1 cellular context compared by ENCODE assay signal in the genomic region with DNA sequence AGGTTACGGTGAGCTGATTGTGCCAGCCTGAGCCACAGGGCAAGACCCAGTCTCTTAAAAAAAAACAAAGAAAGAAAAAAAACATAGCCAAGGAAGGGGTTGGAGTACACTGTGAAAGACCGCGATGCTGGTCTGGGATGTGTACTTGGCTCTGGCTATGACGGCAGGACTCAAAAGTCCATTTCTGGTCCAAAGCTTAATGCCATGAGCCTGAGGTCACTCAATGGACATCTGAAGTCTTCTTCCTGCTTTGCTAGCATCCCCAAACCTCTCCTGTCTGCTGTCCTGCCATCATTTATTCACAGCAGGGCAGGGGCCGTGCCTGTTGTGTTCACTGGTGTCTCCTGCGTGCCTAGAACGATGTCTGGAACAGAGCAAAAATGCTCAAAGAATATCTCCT.
TF ChIP-seq lines count a peak whose summit lies in the region.

No MANE protein-coding gene starts in this region.

TF ChIP-seq in HEK293, 187 proteins besides CTCF, POLR2A, EP300 and RAD21 (continued from another document):
- TF ChIP-seq, protein P1, sequence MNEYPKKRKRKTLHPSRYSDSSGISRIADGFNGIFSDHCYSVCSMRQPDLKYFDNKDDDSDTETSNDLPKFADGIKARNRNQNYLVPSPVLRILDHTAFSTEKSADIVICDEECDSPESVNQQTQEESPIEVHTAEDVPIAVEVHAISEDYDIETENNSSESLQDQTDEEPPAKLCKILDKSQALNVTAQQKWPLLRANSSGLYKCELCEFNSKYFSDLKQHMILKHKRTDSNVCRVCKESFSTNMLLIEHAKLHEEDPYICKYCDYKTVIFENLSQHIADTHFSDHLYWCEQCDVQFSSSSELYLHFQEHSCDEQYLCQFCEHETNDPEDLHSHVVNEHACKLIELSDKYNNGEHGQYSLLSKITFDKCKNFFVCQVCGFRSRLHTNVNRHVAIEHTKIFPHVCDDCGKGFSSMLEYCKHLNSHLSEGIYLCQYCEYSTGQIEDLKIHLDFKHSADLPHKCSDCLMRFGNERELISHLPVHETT (tag by site-specific recombination; IDR thresholded peaks at IDR 0.05): no peak
- TF ChIP-seq ZEB2 (tag by site-specific recombination; IDR thresholded peaks at IDR 0.05) (no peak), ZBTB48 (tag by site-specific recombination; IDR thresholded peaks at IDR 0.05) (no peak), HOXA7 (CRISPR knock-in tag; IDR thresholded peaks at IDR 0.05; ENCODE audit: borderline replicate concordance) (no peak), GLI2 (tag by site-specific recombination; IDR thresholded peaks at IDR 0.05; ENCODE audit: borderline replicate concordance, low read depth) (no peak), ZSCAN16 (tag by site-specific recombination; IDR thresholded peaks at IDR 0.05) (no peak)
- TF ChIP-seq, protein P2, sequence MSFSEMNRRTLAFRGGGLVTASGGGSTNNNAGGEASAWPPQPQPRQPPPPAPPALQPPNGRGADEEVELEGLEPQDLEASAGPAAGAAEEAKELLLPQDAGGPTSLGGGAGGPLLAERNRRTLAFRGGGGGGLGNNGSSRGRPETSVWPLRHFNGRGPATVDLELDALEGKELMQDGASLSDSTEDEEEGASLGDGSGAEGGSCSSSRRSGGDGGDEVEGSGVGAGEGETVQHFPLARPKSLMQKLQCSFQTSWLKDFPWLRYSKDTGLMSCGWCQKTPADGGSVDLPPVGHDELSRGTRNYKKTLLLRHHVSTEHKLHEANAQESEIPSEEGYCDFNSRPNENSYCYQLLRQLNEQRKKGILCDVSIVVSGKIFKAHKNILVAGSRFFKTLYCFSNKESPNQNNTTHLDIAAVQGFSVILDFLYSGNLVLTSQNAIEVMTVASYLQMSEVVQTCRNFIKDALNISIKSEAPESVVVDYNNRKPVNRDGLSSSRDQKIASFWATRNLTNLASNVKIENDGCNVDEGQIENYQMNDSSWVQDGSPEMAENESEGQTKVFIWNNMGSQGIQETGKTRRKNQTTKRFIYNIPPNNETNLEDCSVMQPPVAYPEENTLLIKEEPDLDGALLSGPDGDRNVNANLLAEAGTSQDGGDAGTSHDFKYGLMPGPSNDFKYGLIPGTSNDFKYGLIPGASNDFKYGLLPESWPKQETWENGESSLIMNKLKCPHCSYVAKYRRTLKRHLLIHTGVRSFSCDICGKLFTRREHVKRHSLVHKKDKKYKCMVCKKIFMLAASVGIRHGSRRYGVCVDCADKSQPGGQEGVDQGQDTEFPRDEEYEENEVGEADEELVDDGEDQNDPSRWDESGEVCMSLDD (tag by site-specific recombination; IDR thresholded peaks at IDR 0.05): no peak
- TF ChIP-seq, protein P3, sequence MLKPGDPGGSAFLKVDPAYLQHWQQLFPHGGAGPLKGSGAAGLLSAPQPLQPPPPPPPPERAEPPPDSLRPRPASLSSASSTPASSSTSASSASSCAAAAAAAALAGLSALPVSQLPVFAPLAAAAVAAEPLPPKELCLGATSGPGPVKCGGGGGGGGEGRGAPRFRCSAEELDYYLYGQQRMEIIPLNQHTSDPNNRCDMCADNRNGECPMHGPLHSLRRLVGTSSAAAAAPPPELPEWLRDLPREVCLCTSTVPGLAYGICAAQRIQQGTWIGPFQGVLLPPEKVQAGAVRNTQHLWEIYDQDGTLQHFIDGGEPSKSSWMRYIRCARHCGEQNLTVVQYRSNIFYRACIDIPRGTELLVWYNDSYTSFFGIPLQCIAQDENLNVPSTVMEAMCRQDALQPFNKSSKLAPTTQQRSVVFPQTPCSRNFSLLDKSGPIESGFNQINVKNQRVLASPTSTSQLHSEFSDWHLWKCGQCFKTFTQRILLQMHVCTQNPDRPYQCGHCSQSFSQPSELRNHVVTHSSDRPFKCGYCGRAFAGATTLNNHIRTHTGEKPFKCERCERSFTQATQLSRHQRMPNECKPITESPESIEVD (tag by site-specific recombination; IDR thresholded peaks at IDR 0.05): no peak
- TF ChIP-seq, protein P4, sequence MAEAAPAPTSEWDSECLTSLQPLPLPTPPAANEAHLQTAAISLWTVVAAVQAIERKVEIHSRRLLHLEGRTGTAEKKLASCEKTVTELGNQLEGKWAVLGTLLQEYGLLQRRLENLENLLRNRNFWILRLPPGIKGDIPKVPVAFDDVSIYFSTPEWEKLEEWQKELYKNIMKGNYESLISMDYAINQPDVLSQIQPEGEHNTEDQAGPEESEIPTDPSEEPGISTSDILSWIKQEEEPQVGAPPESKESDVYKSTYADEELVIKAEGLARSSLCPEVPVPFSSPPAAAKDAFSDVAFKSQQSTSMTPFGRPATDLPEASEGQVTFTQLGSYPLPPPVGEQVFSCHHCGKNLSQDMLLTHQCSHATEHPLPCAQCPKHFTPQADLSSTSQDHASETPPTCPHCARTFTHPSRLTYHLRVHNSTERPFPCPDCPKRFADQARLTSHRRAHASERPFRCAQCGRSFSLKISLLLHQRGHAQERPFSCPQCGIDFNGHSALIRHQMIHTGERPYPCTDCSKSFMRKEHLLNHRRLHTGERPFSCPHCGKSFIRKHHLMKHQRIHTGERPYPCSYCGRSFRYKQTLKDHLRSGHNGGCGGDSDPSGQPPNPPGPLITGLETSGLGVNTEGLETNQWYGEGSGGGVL (tag by site-specific recombination; IDR thresholded peaks at IDR 0.05): no peak
